27 cellular contexts compared by ENCODE assay signal in the genomic region with DNA sequence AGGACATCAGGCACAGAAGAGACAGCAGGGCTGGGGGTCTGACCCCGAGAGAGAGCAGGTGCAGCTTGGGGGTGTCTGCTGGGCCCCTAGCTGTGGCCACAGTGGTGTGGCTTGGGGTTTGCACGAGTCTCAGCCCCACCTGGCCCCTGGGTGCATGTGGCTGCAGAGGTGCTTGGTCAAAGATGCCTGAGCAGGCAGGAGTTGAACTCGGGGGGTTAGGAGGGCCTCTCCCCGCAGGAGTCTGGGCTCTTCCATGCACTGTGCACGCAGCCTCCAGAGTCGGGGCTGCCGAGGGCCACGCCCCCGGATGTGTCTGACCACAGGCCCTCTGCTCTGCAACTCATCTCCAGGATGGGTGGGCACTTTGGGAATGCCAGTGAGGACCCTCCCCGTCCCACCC.
"Had no signal": no experiment of that assay in that cellular context is flagged by ENCODE, and none has a peak within 500 bp of the region (broad histone marks: within the 10 kb centered on the region; RNA-seq: fewer than 3 reads in every experiment).

No MANE protein-coding gene starts in this region.

- H3K27ac Mint-ChIP-seq: activated B cell treated with CpG ODN at 0.5 μM for 24 hours; activated CD8-positive, alpha-beta T cell treated with anti-CD3 and anti-CD28 coated beads for 36 hours; activated naive CD8-positive, alpha-beta T cell treated with anti-CD3 and anti-CD28 coated beads, Interleukin-2, amount 10 ng/mL, durations not matched to agents 7 days and 5 days; activated T-helper 2 cell treated with anti-CD3 and anti-CD28 coated beads, Interferon-gamma antibody, Interleukin-2, Interleukin-4, amounts not matched to agents 10 μg/mL and 5 μg/mL and 100 μg/mL, durations not matched to agents 14 hours and 24 hours and 36 hours; brain; nephron; T-helper 2 cell treated with Interferon-gamma antibody and Interleukin-4, amounts not matched to agents 5 μg/mL and 100 μg/mL, for 36 hours had no signal

- H3K4me1 Mint-ChIP-seq: brain had no signal

- FAIRE-seq: small intestine had no signal

- H3K27me3 Mint-ChIP-seq: activated B cell treated with CpG ODN at 0.5 μM for 24 hours; activated CD8-positive, alpha-beta T cell treated with anti-CD3 and anti-CD28 coated beads for 36 hours; activated naive CD8-positive, alpha-beta T cell treated with anti-CD3 and anti-CD28 coated beads, Interleukin-2, amount 10 ng/mL, durations not matched to agents 7 days and 5 days had no signal

- H3K9me3 ChIP-seq: ascending aorta, heart left ventricle, suprapubic skin, tibial artery, upper lobe of right lung had no signal

- H3K4me1 ChIP-seq: suprapubic skin, upper lobe of right lung had no signal

- H3K27ac ChIP-seq: ascending aorta, cardiac muscle cell, heart left ventricle, suprapubic skin, tibial artery, upper lobe of right lung had no signal

- H3K27me3 ChIP-seq: ascending aorta, cardiac muscle cell, heart left ventricle, suprapubic skin, tibial artery, upper lobe of right lung had no signal

- ATAC-seq: activated CD8-positive, alpha-beta T cell treated with anti-CD3 and anti-CD28 coated beads for 36 hours; esophagus mucosa; heart left ventricle; sciatic nerve; upper lobe of right lung had no signal

- H3K9me3 Mint-ChIP-seq: activated B cell treated with CpG ODN at 0.5 μM for 24 hours; activated CD8-positive, alpha-beta T cell treated with anti-CD3 and anti-CD28 coated beads for 36 hours; brain; nephron had no signal

- DNase-seq: activated B cell treated with CpG ODN at 0.5 μM for 24 hours; activated CD4-positive, alpha-beta T cell treated with anti-CD3 and anti-CD28 coated beads, Interleukin-2, amount 50 U/mL, for 1 hour; activated CD8-positive, alpha-beta T cell treated with anti-CD3 and anti-CD28 coated beads for 36 hours; activated naive CD4-positive, alpha-beta T cell treated with Interleukin-2 at 50 U/mL for 16 hours; activated naive CD8-positive, alpha-beta T cell treated with anti-CD3 and anti-CD28 coated beads, Interleukin-2, amount 10 ng/mL, durations not matched to agents 7 days and 5 days; activated T-cell treated with anti-CD3 and anti-CD28 coated beads, Interleukin-2, amount 50 U/mL, for 48 hours; cortex of kidney; foreskin fibroblast; kidney glomerular epithelial cell; mesenchymal stem cell; small intestine; stimulated activated CD4-positive, alpha-beta T cell treated with anti-CD3 and anti-CD28 coated beads, Interleukin-1b, Interleukin-23, amount 100 ng/mL, for 48 hours; stimulated activated CD4-positive, alpha-beta T cell treated with anti-CD3 and anti-CD28 coated beads, Interleukin-4, amount 100 ng/mL, for 4 hours; stimulated activated naive CD4-positive, alpha-beta T cell; T-helper 1 cell; tibial artery; upper lobe of right lung had no signal

- H3K4me3 ChIP-seq: ascending aorta, cardiac muscle cell, heart left ventricle, suprapubic skin, tibial artery, upper lobe of right lung had no signal

- H3K4me3 Mint-ChIP-seq: activated B cell treated with CpG ODN at 0.5 μM for 24 hours; activated CD8-positive, alpha-beta T cell treated with anti-CD3 and anti-CD28 coated beads for 36 hours; activated naive CD8-positive, alpha-beta T cell treated with anti-CD3 and anti-CD28 coated beads, Interleukin-2, amount 10 ng/mL, durations not matched to agents 7 days and 5 days; brain; nephron; T-helper 2 cell treated with Interferon-gamma antibody and Interleukin-4, amounts not matched to agents 5 μg/mL and 100 μg/mL, for 36 hours had no signal
